In the genomic region with DNA sequence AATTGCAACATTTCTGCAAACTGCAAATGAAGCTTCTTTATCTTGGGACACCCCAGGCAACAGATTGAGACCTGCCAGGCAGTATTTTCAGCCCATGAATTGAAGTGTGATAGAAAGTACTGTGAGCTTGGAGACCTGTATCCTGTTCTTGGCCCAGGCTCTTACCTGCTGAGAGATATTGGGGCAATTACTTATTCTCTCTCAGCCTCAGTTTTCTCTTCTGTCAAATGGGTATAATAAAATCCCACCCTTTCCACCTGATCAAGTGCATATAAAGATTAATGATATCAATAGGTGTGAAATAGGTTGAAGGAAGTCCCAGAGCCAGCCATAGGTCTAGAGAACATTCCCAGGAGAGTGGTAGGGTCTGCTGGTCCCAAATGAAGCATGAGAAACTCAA, we compare ENCODE assay signal across 26 cellular contexts.
"Had no signal": no experiment of that assay in that cellular context is flagged by ENCODE, and none has a peak within 500 bp of the region (broad histone marks: within the 10 kb centered on the region; RNA-seq: fewer than 3 reads in every experiment).

No MANE protein-coding gene starts in this region.

- ATAC-seq: heart right ventricle; left colon; left lung; lower lobe of right lung; naive thymus-derived CD8-positive, alpha-beta T cell; psoas muscle; sciatic nerve; stimulated activated effector memory CD8-positive, alpha-beta T cell treated with anti-CD3 and anti-CD28 coated beads, Interleukin-12 subunit alpha, Interleukin-12 subunit beta, amount 100 ng/mL, for 72 hours had no signal

- H3K36me3 ChIP-seq: heart right ventricle, left lung, lower lobe of right lung, neutrophil, spleen, suprapubic skin, tibial nerve, uterus had no signal

- H3K9me3 ChIP-seq: left lung, lower lobe of right lung, neutrophil, psoas muscle, spleen, suprapubic skin, tibial nerve, uterus had no signal

- H3K27me3 ChIP-seq: heart right ventricle, hepatocyte, neutrophil, spleen, suprapubic skin, tibial nerve, uterus had no signal

- H3K4me3 Mint-ChIP-seq: naive thymus-derived CD8-positive, alpha-beta T cell; nephron; neural crest cell; stimulated activated effector memory CD8-positive, alpha-beta T cell treated with anti-CD3 and anti-CD28 coated beads, Interleukin-12 subunit alpha, Interleukin-12 subunit beta, amount 100 ng/mL, for 72 hours; stimulated activated naive CD8-positive, alpha-beta T cell treated with anti-CD3 and anti-CD28 coated beads, Interleukin-15, Interleukin-2, amounts not matched to agents 100 ng/mL and 50 ng/mL, for 24 hours; type B pancreatic cell had no signal

- H3K9ac ChIP-seq: parathyroid adenoma had no signal

- H3K9me3 Mint-ChIP-seq: stimulated activated effector memory CD8-positive, alpha-beta T cell treated with anti-CD3 and anti-CD28 coated beads, Interleukin-12 subunit alpha, Interleukin-12 subunit beta, amount 100 ng/mL, for 72 hours had no signal

- H3K4me3 ChIP-seq: heart right ventricle, hepatocyte, left lung, lower lobe of right lung, psoas muscle, spleen, suprapubic skin, tibial nerve, uterus had no signal

- H3K36me3 Mint-ChIP-seq: stimulated activated effector memory CD8-positive, alpha-beta T cell treated with anti-CD3 and anti-CD28 coated beads, Interleukin-12 subunit alpha, Interleukin-12 subunit beta, amount 100 ng/mL, for 72 hours; type B pancreatic cell had no signal

- H3K4me1 ChIP-seq: left lung, lower lobe of right lung, parathyroid adenoma, psoas muscle, spleen, suprapubic skin, tibial nerve had no signal

- H3K27ac Mint-ChIP-seq: nephron; stimulated activated effector memory CD8-positive, alpha-beta T cell treated with anti-CD3 and anti-CD28 coated beads, Interleukin-12 subunit alpha, Interleukin-12 subunit beta, amount 100 ng/mL, for 72 hours; stimulated activated naive CD8-positive, alpha-beta T cell treated with anti-CD3 and anti-CD28 coated beads, Interleukin-15, Interleukin-2, amounts not matched to agents 100 ng/mL and 50 ng/mL, for 24 hours; type B pancreatic cell had no signal

- H3K4me2 ChIP-seq: hepatocyte had no signal

- H2AFZ ChIP-seq: hepatocyte, parathyroid adenoma had no signal

- H3K27ac ChIP-seq: heart right ventricle, hepatocyte, left lung, lower lobe of right lung, neutrophil, parathyroid adenoma, psoas muscle, spleen, suprapubic skin, tibial nerve, uterus had no signal

- FAIRE-seq: small intestine had no signal

- DNase-seq: heart right ventricle; islet precursor cell; left colon; left lung; lower lobe of right lung; mammary epithelial cell; mesenchymal stem cell; naive thymus-derived CD8-positive, alpha-beta T cell; occipital lobe; psoas muscle; small intestine; spleen; stimulated activated CD4-positive, alpha-beta T cell treated with anti-CD3 and anti-CD28 coated beads, Interleukin-4, amount 100 ng/mL, for 24 hours; stimulated activated naive CD4-positive, alpha-beta T cell; uterus had no signal

- H3K79me2 ChIP-seq: hepatocyte had no signal
